Comparison of ENCODE assay signal across 8 cellular contexts in genomic region chr19:18329035-18329376, GRCh38. TPM values are rescaled to one million over a fixed set of nuclear protein-coding genes. Genes with fewer than 3 reads are reported as not detected.
DNase-seq lines count a peak whose midpoint lies in the region; ATAC-seq and TF ChIP-seq lines count a peak whose summit lies in the region.

No MANE protein-coding gene starts in this region.

- H2AFZ ChIP-seq in MM.1S (ENCODE audit: low read length), result peak overlapping the region; percentile 84
- H2AFZ ChIP-seq in neuronal stem cell (ENCODE audit: low read length), result peak overlapping the region; percentile 76

- H3K27me3 ChIP-seq in BJ (ENCODE audit: control insufficient read depth, insufficient read depth, low read length) (no peaks in the 10 kb centered on the region), MM.1S (replicated peaks; ENCODE audit: insufficient read depth, low read length) (peaks cover 29% of the 10 kb centered on the region), neuronal stem cell (ENCODE audit: control insufficient read depth in 3 of 3, insufficient read depth in 3 of 3, low read depth in 1 of 3, low read length in 3 of 3) (no peaks in the 10 kb centered on the region)

- H3K4me1 Mint-ChIP-seq in endothelial cell (ENCODE audit: unreplicated experiment), result peaks cover 3% of the 10 kb centered on the region

- peak overlapping the region; percentile 22; the same call in 1 of the 2 replicates for H3K9ac ChIP-seq in MM.1S (ENCODE audit: low read length)
- H3K9ac ChIP-seq in neuronal stem cell (ENCODE audit: low read depth, low read length, poor library complexity), result no peak overlapping the region

- H3K4me3 ChIP-seq in BJ (ENCODE audit: low read depth, low read length) (peak overlapping the region; percentile 18), MM.1S (ENCODE audit: low read length) (peak overlapping the region; percentile 40), neuronal stem cell (ENCODE audit: low read length in 2 of 2) (peak overlapping the region in 1 of 2 donors; percentile 44)

- H4K8ac ChIP-seq in neuronal stem cell (ENCODE audit: low read depth, low read length), result no peak overlapping the region

- H2BK5ac ChIP-seq in neuronal stem cell (ENCODE audit: low read length), result no peak overlapping the region

- H2BK12ac ChIP-seq in neuronal stem cell (ENCODE audit: low read length), result no peak overlapping the region

- H4K20me1 ChIP-seq in MM.1S (ENCODE audit: insufficient read depth, low read length), result no peaks in the 10 kb centered on the region

- H2AK5ac ChIP-seq in neuronal stem cell (ENCODE audit: low read depth, low read length), result peak overlapping the region; percentile 64

- no peak overlapping the region for H3K23ac ChIP-seq in neuronal stem cell (ENCODE audit: low read depth, low read length, poor library complexity)

- H3K9me2 ChIP-seq in MM.1S (replicated peaks; ENCODE audit: insufficient read depth, low read length), result no peaks in the 10 kb centered on the region

- POLR2A ChIA-PET in BJ (lab: Charles Lee), result interaction anchor here (0.6 to 1.2 kb wide), 7 partner anchors 40 to 136 kb away, joined by 3 to 14 read pairs (median 4); partner anchors contain the start of genes GDF15, JUND and MPV17L2

- DNase-seq in BJ (ENCODE audit: low read depth) (no peak), MM.1S (no peak), endothelial cell (ENCODE audit: low spot score) (no peak), neuronal stem cell (ENCODE audit: low spot score) (no peak), COLO668 (lab: John Stamatoyannopoulos, UW; ENCODE audit: unreplicated experiment) (no peak), mucosa of gallbladder (ENCODE audit: low spot score) (no peak)

- H3K4me3 Mint-ChIP-seq in endothelial cell (ENCODE audit: unreplicated experiment), result peak overlapping the region; percentile 70

- peaks cover 1% of the 10 kb centered on the region for H3K27me3 Mint-ChIP-seq in endothelial cell (ENCODE audit: unreplicated experiment)

- ATAC-seq in GM21367 (IDR thresholded peaks at IDR 0.05; ENCODE audit: unreplicated experiment) (no peak), HG02884 (IDR thresholded peaks at IDR 0.05; ENCODE audit: unreplicated experiment) (no peak)

- peaks cover 10% of the 10 kb centered on the region for H3K4me1 ChIP-seq in MM.1S (ENCODE audit: low read length)
- H3K4me1 ChIP-seq in neuronal stem cell (ENCODE audit: control insufficient read depth in 2 of 2, insufficient read depth in 1 of 2, low read depth in 1 of 2, low read length in 2 of 2), result peaks cover 0 to 3% of the 10 kb centered on the region in 2 donors

- no peaks in the 10 kb centered on the region for H3K79me1 ChIP-seq in neuronal stem cell (ENCODE audit: low read depth, low read length)

- H3K36me3 Mint-ChIP-seq in endothelial cell (ENCODE audit: low read depth, unreplicated experiment), result peaks cover under 1% of the 10 kb centered on the region

- no CpG with 5 or more reads among the region's 6 CpGs for WGBS in neuronal stem cell (ENCODE audit: extremely low coverage in 2 of 2, insufficient read length in 2 of 2, insufficient replicate concordance in 1 of 2), 2 donors

- peak overlapping the region; percentile 68; the same call in 1 of the 2 replicates for H3K4me2 ChIP-seq in MM.1S (ENCODE audit: low read depth, low read length)
- H3K4me2 ChIP-seq in neuronal stem cell (ENCODE audit: insufficient read depth, low read length, poor library complexity, severe bottlenecking), result peak overlapping the region; percentile 45

- no peak overlapping the region for H3K18ac ChIP-seq in neuronal stem cell (ENCODE audit: low read length)

- no peak overlapping the region for H2BK15ac ChIP-seq in neuronal stem cell (ENCODE audit: low read length)

- H3K27ac Mint-ChIP-seq in endothelial cell (ENCODE audit: unreplicated experiment), result peak overlapping the region; percentile 84

- H4K91ac ChIP-seq in neuronal stem cell (ENCODE audit: low read depth, low read length, poor library complexity), result no peak overlapping the region

- H3K9me3 ChIP-seq in MM.1S (replicated peaks; ENCODE audit: insufficient read depth, low read length) (no peaks in the 10 kb centered on the region), neuronal stem cell (replicated peaks in 1 of 2; ENCODE audit: control insufficient read depth in 2 of 2, insufficient read depth in 1 of 2, low read depth in 1 of 2, low read length in 2 of 2) (peaks cover 0 to 1% of the 10 kb centered on the region in 2 donors)

- H3K36me3 ChIP-seq in BJ (ENCODE audit: control insufficient read depth, insufficient read depth, low read length) (no peaks in the 10 kb centered on the region), MM.1S (replicated peaks; ENCODE audit: insufficient read depth, low read length) (no peaks in the 10 kb centered on the region), neuronal stem cell (replicated peaks in 1 of 2; ENCODE audit: control insufficient read depth in 2 of 2, insufficient read depth in 2 of 2, low read length in 2 of 2) (no peaks in the 10 kb centered on the region)

- peaks cover 2% of the 10 kb centered on the region; the same call in 1 of the 2 replicates for H3F3A ChIP-seq in MM.1S (ENCODE audit: insufficient read depth, low read length)

- H2BK120ac ChIP-seq in neuronal stem cell (ENCODE audit: low read depth, low read length), result no peak overlapping the region

- H3K9me3 Mint-ChIP-seq in endothelial cell (ENCODE audit: unreplicated experiment), result no peaks in the 10 kb centered on the region

- no peak overlapping the region for H3K14ac ChIP-seq in neuronal stem cell (ENCODE audit: low read length)

- CTCF ChIA-PET in BJ (lab: Yijun Ruan, JAX), result interaction anchor here (0.6 to 13.4 kb wide), 27 partner anchors 8 to 145 kb away, joined by 3 to 252 read pairs (median 4); partner anchors contain the start of genes GDF15, IQCN, JUND and MPV17L2

- no peak overlapping the region for H3K4ac ChIP-seq in neuronal stem cell (ENCODE audit: low read length)

- TF ChIP-seq CTCF in BJ (IDR thresholded peaks at IDR 0.05; ENCODE audit: insufficient read depth, low read depth, low read length) (no peak), MM.1S (IDR thresholded peaks at IDR 0.05; ENCODE audit: low read length) (no peak), endothelial cell (IDR thresholded peaks at IDR 0.05; ENCODE audit: unreplicated experiment) (no peak)

- no peak overlapping the region for H3K27ac ChIP-seq in MM.1S (ENCODE audit: low read length)
- H3K27ac ChIP-seq in neuronal stem cell (replicated peaks; ENCODE audit: low read length), result peak overlapping the region; percentile 56

- no peaks in the 10 kb centered on the region for H3K79me2 ChIP-seq in MM.1S (ENCODE audit: low read length)

RNA-seq across cellular contexts. Expression of gene LSM4, which starts 6.1 kb away (rescaled TPM):
- 94.7 and 99.8 TPM in 2 replicates for polyA plus RNA-seq in BJ (2011; rRNA removed)
- polyA minus RNA-seq in BJ (2011; rRNA and poly(A)+ RNA removed), result 20.3 and 29.5 TPM in 2 replicates
- 166 TPM for total RNA-seq in endothelial cell (ENCODE audit: unreplicated experiment)
- 355 TPM for polyA plus RNA-seq in neuronal stem cell (2013, experiment 1 of 2)
- polyA plus RNA-seq in neuronal stem cell (2013, experiment 2 of 2), result 349 TPM
- total RNA-seq in mucosa of gallbladder, result 92.9 TPM

RNA-seq across cellular contexts. Expression of gene PGPEP1, which starts 11.4 kb away (rescaled TPM):
- polyA plus RNA-seq in BJ (2011; rRNA removed), result 30.7 and 32.2 TPM in 2 replicates
- polyA minus RNA-seq in BJ (2011; rRNA and poly(A)+ RNA removed), result 58.0 and 104 TPM in 2 replicates
- total RNA-seq in endothelial cell (ENCODE audit: unreplicated experiment), result 32.1 TPM
- polyA plus RNA-seq in neuronal stem cell (2013, experiment 1 of 2), result 10.5 TPM
- polyA plus RNA-seq in neuronal stem cell (2013, experiment 2 of 2), result 10.8 TPM
- 56.6 TPM for total RNA-seq in mucosa of gallbladder

RNA-seq across cellular contexts. Expression of gene JUND, which starts 47.6 kb away (rescaled TPM):
- 92.0 and 124 TPM in 2 replicates for polyA plus RNA-seq in BJ (2011; rRNA removed)
- 29.6 and 35.4 TPM in 2 replicates for polyA minus RNA-seq in BJ (2011; rRNA and poly(A)+ RNA removed)
- total RNA-seq in endothelial cell (ENCODE audit: unreplicated experiment), result 129 TPM
- 126 TPM for polyA plus RNA-seq in neuronal stem cell (2013, experiment 1 of 2)
- 119 TPM for polyA plus RNA-seq in neuronal stem cell (2013, experiment 2 of 2)
- 303 TPM for total RNA-seq in mucosa of gallbladder

RNA-seq across cellular contexts. Expression of gene IQCN, which starts 54.8 kb away (rescaled TPM):
- polyA plus RNA-seq in BJ (2011; rRNA removed), result 0.82 and 1.5 TPM in 2 replicates
- polyA minus RNA-seq in BJ (2011; rRNA and poly(A)+ RNA removed), result 1.5 and 2.4 TPM in 2 replicates
- total RNA-seq in endothelial cell (ENCODE audit: unreplicated experiment) (1.2 TPM), mucosa of gallbladder (2.9 TPM)
- 0.81 TPM for polyA plus RNA-seq in neuronal stem cell (2013, experiment 1 of 2)
- 1.1 TPM for polyA plus RNA-seq in neuronal stem cell (2013, experiment 2 of 2)

RNA-seq across cellular contexts. Expression of gene GDF15, which starts 57.0 kb away (rescaled TPM):
- polyA plus RNA-seq in BJ (2011; rRNA removed), result 19.0 and 30.8 TPM in 2 replicates
- polyA minus RNA-seq in BJ (2011; rRNA and poly(A)+ RNA removed), result 8.3 and 8.4 TPM in 2 replicates
- 1.3 TPM for total RNA-seq in endothelial cell (ENCODE audit: unreplicated experiment)
- 5.3 TPM for polyA plus RNA-seq in neuronal stem cell (2013, experiment 1 of 2)
- 5.1 TPM for polyA plus RNA-seq in neuronal stem cell (2013, experiment 2 of 2)
- 76.0 TPM for total RNA-seq in mucosa of gallbladder
